In the genomic region with DNA sequence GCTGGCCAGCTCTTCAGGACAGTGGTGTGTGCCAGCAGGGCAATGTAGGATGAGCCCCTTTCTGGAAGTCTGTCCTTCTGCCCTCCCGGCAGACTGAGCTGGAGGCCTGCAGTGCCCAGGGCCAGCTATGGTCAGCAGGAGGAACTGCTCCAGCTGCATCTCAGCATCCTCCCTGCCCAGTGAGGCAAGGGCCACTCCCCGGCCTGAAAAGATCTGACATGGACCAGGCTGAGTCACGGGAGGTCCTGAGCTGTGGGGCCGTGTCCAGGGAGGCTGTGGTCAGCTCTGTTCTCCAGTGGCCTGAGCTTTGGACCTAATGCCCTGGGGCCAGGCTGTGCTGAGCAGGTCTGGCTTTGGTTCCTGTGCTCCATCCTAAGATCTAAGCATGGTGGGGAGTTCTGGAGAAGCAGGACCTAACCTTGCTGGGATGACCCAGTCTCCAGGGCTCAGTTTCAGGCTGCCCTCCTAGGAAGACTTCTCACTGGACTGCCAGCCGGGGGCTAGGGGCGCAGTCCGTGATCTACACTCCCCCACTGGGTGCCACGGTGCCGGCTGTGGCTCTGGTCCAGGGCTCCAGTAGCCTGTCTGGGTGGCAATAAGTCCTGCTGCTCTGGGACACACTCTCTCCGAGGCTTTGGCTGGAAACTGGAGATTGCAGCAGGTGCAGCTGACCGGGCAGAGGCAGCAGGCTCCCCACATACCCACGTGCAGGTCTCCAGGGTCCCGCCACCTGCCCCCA, we compare ENCODE assay signal across 14 cellular contexts.
"Had no signal": no experiment of that assay in that cellular context is flagged by ENCODE, and none has a peak within 500 bp of the region (broad histone marks: within the 10 kb centered on the region; RNA-seq: fewer than 3 reads in every experiment).

No MANE protein-coding gene starts in this region.

- H3K4me1 ChIP-seq: esophagus squamous epithelium, left lung, pancreas had no signal

- H3K4me3 ChIP-seq: esophagus squamous epithelium, left lung, pancreas had no signal

- DNase-seq: activated CD4-positive, alpha-beta T cell treated with anti-CD3 and anti-CD28 coated beads, Interleukin-2, amount 10 ng/mL, durations not matched to agents 7 days and 5 days; activated gamma-delta T cell treated with Interleukin-2 at 50 U/mL for 16 hours; activated T-cell treated with anti-CD3 and anti-CD28 coated beads, Interleukin-2, amount 50 U/mL, for 4 hours; aorta; esophagus squamous epithelium; foreskin fibroblast; islet precursor cell; stimulated activated CD4-positive, alpha-beta T cell treated with anti-CD3 and anti-CD28 coated beads, Interleukin-2, amount 100 ng/mL, for 24 hours; stimulated activated naive B cell treated with anti-CD40 and anti-IgM and Interleukin-4, amounts not matched to agents 10 μg/mL and 1 μg/mL and 100 μg/mL, for 72 hours; T-helper 17 cell; trophoblast cell had no signal

- H3K27me3 ChIP-seq: pancreas had no signal

- ATAC-seq: activated T-cell treated with anti-CD3 and anti-CD28 coated beads, Interleukin-2, amount 50 U/mL, for 4 hours; left lung; pancreas; stimulated activated naive B cell treated with anti-CD40 and anti-IgM and Interleukin-4, amounts not matched to agents 10 μg/mL and 1 μg/mL and 100 μg/mL, for 72 hours; T-helper 17 cell; WTC11 had no signal

- H3K36me3 ChIP-seq: esophagus squamous epithelium, left lung, pancreas had no signal

- H3K27ac ChIP-seq: esophagus squamous epithelium, left lung, pancreas had no signal

- H3K9me3 ChIP-seq: esophagus squamous epithelium, left lung, pancreas had no signal
